5 cellular contexts compared by ENCODE assay signal in genomic region chr17:36747861-36748260, GRCh38.
"Had no signal": no experiment of that assay in that cellular context is flagged by ENCODE, and none has a peak within 500 bp of the region (broad histone marks: within the 10 kb centered on the region; RNA-seq: fewer than 3 reads in every experiment).

No MANE protein-coding gene starts in this region.

- DNase-seq: IMR-90, KBM-7 had no signal

- H3K27ac ChIP-seq: HL-60 had no signal

- H3K36me3 Mint-ChIP-seq: IgD-negative memory B cell had no signal

- H3K4me3 ChIP-seq: K562 had no signal

- H3K4me3 Mint-ChIP-seq: IgD-negative memory B cell had no signal

- H3K27ac Mint-ChIP-seq: IgD-negative memory B cell had no signal
